In genomic region chr20:58233881-58234528, GRCh38 we compare ENCODE assay signal across 8 cellular contexts. TPM values are rescaled to one million over a fixed set of nuclear protein-coding genes. Genes with fewer than 3 reads are reported as not detected.
A peak's percentile ranks its signal among the peaks of the same experiment; 100 is the strongest.
DNase-seq lines count a peak whose midpoint lies in the region; ATAC-seq and TF ChIP-seq lines count a peak whose summit lies in the region.

No MANE protein-coding gene starts in this region.

- peaks cover 0 to under 1% of the 10 kb centered on the region in 2 donors for H3K4me1 ChIP-seq in right atrium auricular region

- H3K36me3 ChIP-seq in right atrium auricular region: no peaks in the 10 kb centered on the region

- H3K4me1 Mint-ChIP-seq in activated T-cell treated with anti-CD3 and anti-CD28 coated beads, Interleukin-2, amount 50 U/mL, for 24 hours (ENCODE audit: low read depth): peaks cover 37% of the 10 kb centered on the region

- no peaks in the 10 kb centered on the region for H3K9me3 ChIP-seq in right atrium auricular region

- H3K4me3 Mint-ChIP-seq in activated T-cell treated with anti-CD3 and anti-CD28 coated beads, Interleukin-2, amount 50 U/mL, for 24 hours: no peak overlapping the region

- peak; percentile 54 for DNase-seq in CD1c-positive myeloid dendritic cell (ENCODE audit: extremely low spot score)
- peak in 41 of 76 experiments; percentile 1 to 54 (median 21) for DNase-seq in HUDEP-2 (lab: John Stamatoyannopoulos, UW; ENCODE audit: unreplicated experiment in 76 of 76)
- peak; percentile 71 for DNase-seq in activated T-cell treated with anti-CD3 and anti-CD28 coated beads, Interleukin-2, amount 50 U/mL, for 24 hours
- DNase-seq in right atrium auricular region (ENCODE audit: low spot score): no peak
- peak; percentile 86 for DNase-seq in stimulated activated CD8-positive, alpha-beta memory T cell treated with anti-CD3 and anti-CD28 coated beads, Interleukin-4, amount 100 ng/mL, for 48 hours
- no peak for DNase-seq in left lobe of liver (ENCODE audit: low spot score)
- no peak for DNase-seq in HCEC 1CT

- peak; percentile 41 to 66 for TF ChIP-seq CTCF in right atrium auricular region (IDR thresholded peaks at IDR 0.05)

- no peaks in the 10 kb centered on the region for H3K27me3 ChIP-seq in right atrium auricular region

- no peaks in the 10 kb centered on the region for H3K9me3 Mint-ChIP-seq in activated T-cell treated with anti-CD3 and anti-CD28 coated beads, Interleukin-2, amount 50 U/mL, for 24 hours

- H3K27ac ChIP-seq in right atrium auricular region: no peak overlapping the region

- no peak overlapping the region for H3K27ac Mint-ChIP-seq in activated T-cell treated with anti-CD3 and anti-CD28 coated beads, Interleukin-2, amount 50 U/mL, for 24 hours

- ATAC-seq in left lobe of liver (no peak), GM18502 (IDR thresholded peaks at IDR 0.05; ENCODE audit: poor library complexity, unreplicated experiment) (no peak)

- no peak overlapping the region for H3K4me3 ChIP-seq in right atrium auricular region

- H3K27me3 Mint-ChIP-seq in activated T-cell treated with anti-CD3 and anti-CD28 coated beads, Interleukin-2, amount 50 U/mL, for 24 hours: peaks cover 16% of the 10 kb centered on the region

- H3K36me3 Mint-ChIP-seq in activated T-cell treated with anti-CD3 and anti-CD28 coated beads, Interleukin-2, amount 50 U/mL, for 24 hours (ENCODE audit: low read depth): peaks cover 20% of the 10 kb centered on the region

RNA-seq across cellular contexts. Expression of gene ANKRD60, which starts 5.6 kb away (rescaled TPM):
- total RNA-seq in right atrium auricular region: not detected
- not detected for total RNA-seq in left lobe of liver

Comparison
In these comparisons a context has a peak if more than half of its experiments do, and no peak if none do; other contexts are left out.
1. DNase-seq: peak in CD1c-positive myeloid dendritic cell (single experiment), HUDEP-2 (41 of 76), activated T-cell treated with anti-CD3 and anti-CD28 coated beads, Interleukin-2, amount 50 U/mL, for 24 hours (single experiment) and stimulated activated CD8-positive, alpha-beta memory T cell treated with anti-CD3 and anti-CD28 coated beads, Interleukin-4, amount 100 ng/mL, for 48 hours (single experiment); none in right atrium auricular region (single experiment), left lobe of liver (single experiment) and HCEC 1CT (single experiment).